In genomic region chr9:92514635-92515034, GRCh38 we compare ENCODE assay signal across 3 cellular contexts.
A peak's percentile ranks its signal among the peaks of the same experiment; 100 is the strongest.
TF ChIP-seq lines count a peak whose summit lies in the region.

No MANE protein-coding gene starts in this region.

TF ChIP-seq in IMR-90, 13 proteins besides CTCF, POLR2A, EP300 and RAD21:
- TF ChIP-seq CHD1 (IDR thresholded peaks at IDR 0.05; ENCODE audit: low read depth, low read length) (no peak), MXI1 (IDR thresholded peaks at IDR 0.05; ENCODE audit: borderline replicate concordance, low read depth, low read length) (no peak), NFE2L2 (IDR thresholded peaks at IDR 0.05; ENCODE audit: low read depth, low read length) (no peak), BHLHE40 (IDR thresholded peaks at IDR 0.05; ENCODE audit: low read depth, low read length) (no peak)
- TF ChIP-seq, protein P1, sequence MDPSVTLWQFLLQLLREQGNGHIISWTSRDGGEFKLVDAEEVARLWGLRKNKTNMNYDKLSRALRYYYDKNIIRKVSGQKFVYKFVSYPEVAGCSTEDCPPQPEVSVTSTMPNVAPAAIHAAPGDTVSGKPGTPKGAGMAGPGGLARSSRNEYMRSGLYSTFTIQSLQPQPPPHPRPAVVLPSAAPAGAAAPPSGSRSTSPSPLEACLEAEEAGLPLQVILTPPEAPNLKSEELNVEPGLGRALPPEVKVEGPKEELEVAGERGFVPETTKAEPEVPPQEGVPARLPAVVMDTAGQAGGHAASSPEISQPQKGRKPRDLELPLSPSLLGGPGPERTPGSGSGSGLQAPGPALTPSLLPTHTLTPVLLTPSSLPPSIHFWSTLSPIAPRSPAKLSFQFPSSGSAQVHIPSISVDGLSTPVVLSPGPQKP (IDR thresholded peaks at IDR 0.05; ENCODE audit: borderline replicate concordance, low read depth, low read length) = no peak

TF ChIP-seq in K562, 482 proteins besides CTCF, POLR2A, EP300 and RAD21:
- TF ChIP-seq, protein P2, sequence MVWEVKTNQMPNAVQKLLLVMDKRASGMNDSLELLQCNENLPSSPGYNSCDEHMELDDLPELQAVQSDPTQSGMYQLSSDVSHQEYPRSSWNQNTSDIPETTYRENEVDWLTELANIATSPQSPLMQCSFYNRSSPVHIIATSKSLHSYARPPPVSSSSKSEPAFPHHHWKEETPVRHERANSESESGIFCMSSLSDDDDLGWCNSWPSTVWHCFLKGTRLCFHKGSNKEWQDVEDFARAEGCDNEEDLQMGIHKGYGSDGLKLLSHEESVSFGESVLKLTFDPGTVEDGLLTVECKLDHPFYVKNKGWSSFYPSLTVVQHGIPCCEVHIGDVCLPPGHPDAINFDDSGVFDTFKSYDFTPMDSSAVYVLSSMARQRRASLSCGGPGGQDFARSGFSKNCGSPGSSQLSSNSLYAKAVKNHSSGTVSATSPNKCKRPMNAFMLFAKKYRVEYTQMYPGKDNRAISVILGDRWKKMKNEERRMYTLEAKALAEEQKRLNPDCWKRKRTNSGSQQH (CRISPR knock-in tag; IDR thresholded peaks at IDR 0.05) = no peak
- peak; percentile 62 for TF ChIP-seq ZNF263 (CRISPR knock-in tag; IDR thresholded peaks at IDR 0.05; ENCODE audit: borderline replicate concordance)
TF ChIP-seq in K562: peak in this region for 1.

TF ChIP-seq in HepG2, 621 proteins besides CTCF, POLR2A, EP300 and RAD21:
- TF ChIP-seq ZBTB10 (CRISPR knock-in tag; IDR thresholded peaks at IDR 0.05; ENCODE audit: borderline replicate concordance) = no peak
- no peak for TF ChIP-seq SP5 (CRISPR knock-in tag; IDR thresholded peaks at IDR 0.05; ENCODE audit: borderline replicate concordance, low read depth)
- TF ChIP-seq ZNF207 (IDR thresholded peaks at IDR 0.05; ENCODE audit: borderline replicate concordance) = no peak
- no peak for TF ChIP-seq ATF2 (CRISPR knock-in tag; IDR thresholded peaks at IDR 0.05)
